In the genomic region with DNA sequence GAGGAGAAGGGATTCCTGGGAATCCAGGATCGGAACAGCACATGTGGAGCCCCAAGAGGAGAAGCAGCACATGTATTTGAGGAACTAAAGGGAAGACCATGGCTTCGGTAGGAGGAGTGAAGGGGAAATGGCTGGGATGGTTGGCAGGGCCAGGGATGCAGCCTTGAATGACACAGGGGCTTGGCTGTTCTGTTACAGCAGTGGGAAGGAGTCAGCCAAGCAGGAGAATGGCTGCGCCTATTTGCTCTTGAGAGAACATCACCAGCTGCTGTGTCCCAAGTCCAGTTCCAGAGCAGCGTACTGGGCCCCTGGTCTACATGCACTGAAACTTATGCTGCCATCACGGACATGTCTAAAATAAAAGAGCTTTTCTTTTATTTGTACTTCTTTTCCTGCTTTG, we compare ENCODE assay signal across 38 cellular contexts.
"Had no signal": no experiment of that assay in that cellular context is flagged by ENCODE, and none has a peak within 500 bp of the region (broad histone marks: within the 10 kb centered on the region; RNA-seq: fewer than 3 reads in every experiment).

No MANE protein-coding gene starts in this region.

- DNase-seq: activated effector memory CD4-positive, alpha-beta T cell treated with anti-CD3 and anti-CD28 coated beads, Interleukin-2, amount 50 U/mL, for 16 hours; activated effector memory CD4-positive, alpha-beta T cell treated with Interleukin-2 at 50 U/mL for 16 hours; activated gamma-delta T cell; activated gamma-delta T cell treated with Interleukin-2 at 50 U/mL for 16 hours; activated naive CD4-positive, alpha-beta T cell; activated naive CD4-positive, alpha-beta T cell treated with anti-CD3 and anti-CD28 coated beads for 36 hours; activated naive CD4-positive, alpha-beta T cell treated with anti-CD3 and anti-CD28 coated beads, Interleukin-2, amount 10 ng/mL, durations not matched to agents 7 days and 5 days; activated naive CD4-positive, alpha-beta T cell treated with anti-CD3 and anti-CD28 coated beads, Interleukin-2, amount 50 U/mL, for 16 hours; activated naive CD4-positive, alpha-beta T cell treated with Interleukin-2 at 50 U/mL for 16 hours; activated naive CD8-positive, alpha-beta T cell treated with anti-CD3 and anti-CD28 coated beads for 36 hours; activated naive CD8-positive, alpha-beta T cell treated with anti-CD3 and anti-CD28 coated beads, Interleukin-2, amount 10 ng/mL, durations not matched to agents 7 days and 5 days; activated naive CD8-positive, alpha-beta T cell treated with anti-CD3 and anti-CD28 coated beads, Interleukin-2, amount 50 U/mL, for 24 hours; activated T-cell treated with anti-CD3 and anti-CD28 coated beads for 4 hours; activated T-cell treated with anti-CD3 and anti-CD28 coated beads, Interleukin-2, amount 50 U/mL, for 1 hour; activated T-cell treated with anti-CD3 and anti-CD28 coated beads, Interleukin-2, amount 50 U/mL, for 24 hours; activated T-cell treated with anti-CD3 and anti-CD28 coated beads, Interleukin-2, amount 50 U/mL, for 4 hours; activated T-cell treated with anti-CD3 and anti-CD28 coated beads, Interleukin-2, amount 50 U/mL, for 48 hours; activated T-cell treated with anti-CD3 and anti-CD28 coated beads, Interleukin-2, amount 50 U/mL, for 72 hours; adrenal gland; amniotic stem cell; amygdala; anterior cingulate cortex; aorta; body of pancreas; central memory CD4-positive, alpha-beta T cell; cerebellar nuclear complex had no signal

- H3K9me3 Mint-ChIP-seq: activated naive CD4-positive, alpha-beta T cell treated with anti-CD3 and anti-CD28 coated beads, Interleukin-2, amount 10 ng/mL, durations not matched to agents 7 days and 5 days; activated naive CD4-positive, alpha-beta T cell treated with anti-CD3 and anti-CD28 coated beads, Interleukin-2, amount 50 U/mL, for 24 hours; activated naive CD8-positive, alpha-beta T cell treated with anti-CD3 and anti-CD28 coated beads for 36 hours; activated T-helper 1 cell treated with anti-CD3 and anti-CD28 coated beads, Interleukin-12 subunit alpha, Interleukin-12 subunit beta, Interleukin-2, Interleukin-4 antibody, amounts not matched to agents 30 ng/mL and 10 ng/mL and 1 ng/mL, durations not matched to agents 14 hours and 24 hours and 36 hours; activated T-helper 2 cell treated with anti-CD3 and anti-CD28 coated beads, Interferon-gamma antibody, Interleukin-2, Interleukin-4, amounts not matched to agents 10 μg/mL and 5 μg/mL and 100 μg/mL, durations not matched to agents 14 hours and 24 hours and 36 hours had no signal

- H3K9me3 ChIP-seq: adrenal gland, ascending aorta, body of pancreas, breast epithelium had no signal

- H3K4me3 Mint-ChIP-seq: activated naive CD4-positive, alpha-beta T cell treated with anti-CD3 and anti-CD28 coated beads for 36 hours; activated naive CD4-positive, alpha-beta T cell treated with anti-CD3 and anti-CD28 coated beads, Interleukin-2, amount 10 ng/mL, durations not matched to agents 7 days and 5 days; activated naive CD4-positive, alpha-beta T cell treated with anti-CD3 and anti-CD28 coated beads, Interleukin-2, amount 50 U/mL, for 24 hours; activated naive CD8-positive, alpha-beta T cell; activated naive CD8-positive, alpha-beta T cell treated with anti-CD3 and anti-CD28 coated beads for 36 hours; activated naive CD8-positive, alpha-beta T cell treated with anti-CD3 and anti-CD28 coated beads, Interleukin-2, amount 10 ng/mL, durations not matched to agents 7 days and 5 days; activated naive CD8-positive, alpha-beta T cell treated with anti-CD3 and anti-CD28 coated beads, Interleukin-2, amount 50 U/mL, for 24 hours; activated T-cell treated with anti-CD3 and anti-CD28 coated beads, Interleukin-2, amount 50 U/mL, for 24 hours; activated T-cell treated with anti-CD3 and anti-CD28 coated beads, Interleukin-2, amount 50 U/mL, for 4 hours; activated T-cell treated with anti-CD3 and anti-CD28 coated beads, Interleukin-2, amount 50 U/mL, for 72 hours; activated T-helper 1 cell treated with anti-CD3 and anti-CD28 coated beads, Interleukin-12 subunit alpha, Interleukin-12 subunit beta, Interleukin-2, Interleukin-4 antibody, amounts not matched to agents 30 ng/mL and 10 ng/mL and 1 ng/mL, durations not matched to agents 14 hours and 24 hours and 36 hours; activated T-helper 17 cell treated with anti-CD3 and anti-CD28 coated beads, Interleukin-2, amount 50 U/mL, for 72 hours; brain; central memory CD8-positive, alpha-beta T cell had no signal

- H3K27me3 ChIP-seq: adrenal gland, ascending aorta, body of pancreas, brain microvascular endothelial cell, cardiac muscle cell had no signal

- H3K27me3 Mint-ChIP-seq: activated naive CD4-positive, alpha-beta T cell treated with anti-CD3 and anti-CD28 coated beads, Interleukin-2, amount 10 ng/mL, durations not matched to agents 7 days and 5 days; activated naive CD8-positive, alpha-beta T cell treated with anti-CD3 and anti-CD28 coated beads, Interleukin-2, amount 50 U/mL, for 24 hours had no signal

- H3K27ac ChIP-seq: adrenal gland, ascending aorta, body of pancreas, brain microvascular endothelial cell, breast epithelium, cardiac muscle cell had no signal

- H3K4me1 Mint-ChIP-seq: activated naive CD4-positive, alpha-beta T cell treated with anti-CD3 and anti-CD28 coated beads, Interleukin-2, amount 10 ng/mL, durations not matched to agents 7 days and 5 days; activated naive CD4-positive, alpha-beta T cell treated with anti-CD3 and anti-CD28 coated beads, Interleukin-2, amount 50 U/mL, for 24 hours; activated naive CD8-positive, alpha-beta T cell treated with anti-CD3 and anti-CD28 coated beads for 36 hours; activated naive CD8-positive, alpha-beta T cell treated with anti-CD3 and anti-CD28 coated beads, Interleukin-2, amount 10 ng/mL, durations not matched to agents 7 days and 5 days; activated naive CD8-positive, alpha-beta T cell treated with anti-CD3 and anti-CD28 coated beads, Interleukin-2, amount 50 U/mL, for 24 hours; activated T-helper 17 cell treated with anti-CD3 and anti-CD28 coated beads, Interleukin-2, amount 50 U/mL, for 72 hours; brain had no signal

- H3K4me1 ChIP-seq: adrenal gland, ascending aorta, body of pancreas, breast epithelium had no signal

- H3K36me3 Mint-ChIP-seq: activated naive CD4-positive, alpha-beta T cell treated with anti-CD3 and anti-CD28 coated beads, Interleukin-2, amount 10 ng/mL, durations not matched to agents 7 days and 5 days; activated naive CD4-positive, alpha-beta T cell treated with anti-CD3 and anti-CD28 coated beads, Interleukin-2, amount 50 U/mL, for 72 hours; activated naive CD8-positive, alpha-beta T cell; activated naive CD8-positive, alpha-beta T cell treated with anti-CD3 and anti-CD28 coated beads for 36 hours; activated naive CD8-positive, alpha-beta T cell treated with anti-CD3 and anti-CD28 coated beads, Interleukin-2, amount 10 ng/mL, durations not matched to agents 7 days and 5 days; brain had no signal

- ATAC-seq: activated naive CD4-positive, alpha-beta T cell treated with anti-CD3 and anti-CD28 coated beads, Interleukin-2, amount 50 U/mL, for 72 hours; activated naive CD8-positive, alpha-beta T cell treated with anti-CD3 and anti-CD28 coated beads, Interleukin-2, amount 50 U/mL, for 24 hours; activated T-cell treated with anti-CD3 and anti-CD28 coated beads, Interleukin-2, amount 50 U/mL, for 4 hours; activated T-cell treated with anti-CD3 and anti-CD28 coated beads, Interleukin-2, amount 50 U/mL, for 72 hours; activated T-helper 17 cell treated with anti-CD3 and anti-CD28 coated beads, Interleukin-2, amount 50 U/mL, for 72 hours had no signal

- H3K27ac Mint-ChIP-seq: activated naive CD4-positive, alpha-beta T cell treated with anti-CD3 and anti-CD28 coated beads for 36 hours; activated naive CD4-positive, alpha-beta T cell treated with anti-CD3 and anti-CD28 coated beads, Interleukin-2, amount 10 ng/mL, durations not matched to agents 7 days and 5 days; activated naive CD4-positive, alpha-beta T cell treated with anti-CD3 and anti-CD28 coated beads, Interleukin-2, amount 50 U/mL, for 24 hours; activated naive CD4-positive, alpha-beta T cell treated with anti-CD3 and anti-CD28 coated beads, Interleukin-2, amount 50 U/mL, for 72 hours; activated naive CD8-positive, alpha-beta T cell; activated naive CD8-positive, alpha-beta T cell treated with anti-CD3 and anti-CD28 coated beads for 36 hours; activated naive CD8-positive, alpha-beta T cell treated with anti-CD3 and anti-CD28 coated beads, Interleukin-2, amount 10 ng/mL, durations not matched to agents 7 days and 5 days; activated naive CD8-positive, alpha-beta T cell treated with anti-CD3 and anti-CD28 coated beads, Interleukin-2, amount 50 U/mL, for 24 hours; activated T-cell treated with anti-CD3 and anti-CD28 coated beads, Interleukin-2, amount 50 U/mL, for 24 hours; activated T-cell treated with anti-CD3 and anti-CD28 coated beads, Interleukin-2, amount 50 U/mL, for 72 hours; activated T-helper 1 cell treated with anti-CD3 and anti-CD28 coated beads, Interleukin-12 subunit alpha, Interleukin-12 subunit beta, Interleukin-2, Interleukin-4 antibody, amounts not matched to agents 30 ng/mL and 10 ng/mL and 1 ng/mL, durations not matched to agents 14 hours and 24 hours and 36 hours; activated T-helper 17 cell treated with anti-CD3 and anti-CD28 coated beads, Interleukin-2, amount 50 U/mL, for 72 hours; activated T-helper 2 cell treated with anti-CD3 and anti-CD28 coated beads, Interferon-gamma antibody, Interleukin-2, Interleukin-4, amounts not matched to agents 10 μg/mL and 5 μg/mL and 100 μg/mL, durations not matched to agents 14 hours and 24 hours and 36 hours; brain had no signal

- H3K4me3 ChIP-seq: adrenal gland, ascending aorta, body of pancreas, breast epithelium, cardiac muscle cell had no signal

- H3K36me3 ChIP-seq: adrenal gland, ascending aorta, brain microvascular endothelial cell, breast epithelium, cardiac muscle cell had no signal
